In genomic region chr2:218395826-218396687, GRCh38 we compare ENCODE assay signal across 8 cellular contexts. TPM values are rescaled to one million over a fixed set of nuclear protein-coding genes. Genes with fewer than 3 reads are reported as not detected.
DNase-seq lines count a peak whose midpoint lies in the region; ATAC-seq and TF ChIP-seq lines count a peak whose summit lies in the region.

No MANE protein-coding gene starts in this region.

- DNase-seq in GM12864 (ENCODE audit: low read depth) (peak; percentile 95), NCI-H1092 treated with DMSO at 0.1 percent for 48 hours (lab: John Stamatoyannopoulos, UW) (peak; percentile 81), head of caudate nucleus (peak; percentile 83 to 98 (median 95)), ovary (peak; percentile 96 to 97 (median 97)), thyroid gland (peak; percentile 95 to 96)
- DNase-seq in activated naive CD8-positive, alpha-beta T cell treated with anti-CD3 and anti-CD28 coated beads for 36 hours, result peak; percentile 94

- TF ChIP-seq EP300 in ovary (IDR thresholded peaks at IDR 0.05), result no peak

- H3K9me3 Mint-ChIP-seq in activated naive CD8-positive, alpha-beta T cell treated with anti-CD3 and anti-CD28 coated beads for 36 hours, result no peaks in the 10 kb centered on the region

- intact Hi-C loops in head of caudate nucleus (cut with DNase I), result loop anchor here (5.0 kb wide), 2 partner anchors 94 to 124 kb away; partner anchors contain the start of genes AAMP and PNKD
- intact Hi-C loops in ovary (cut with DNase I), result loop anchor here in 2 of 4 donors (5.0 to 10.0 kb wide), 2 partner anchors 104 to 211 kb away; partner anchors contain the start of gene TMBIM1 (in 1 of the 2)
- intact Hi-C loops in thyroid gland (cut with DNase I), result no loop called here

- H3K36me3 Mint-ChIP-seq in activated naive CD8-positive, alpha-beta T cell treated with anti-CD3 and anti-CD28 coated beads for 36 hours, result peaks cover 2% of the 10 kb centered on the region

- H3K27me3 ChIP-seq in ovary, result no peaks in the 10 kb centered on the region
- H3K27me3 ChIP-seq in thyroid gland, result no peaks in the 10 kb centered on the region

- TF ChIP-seq POLR2A in ovary (IDR thresholded peaks at IDR 0.05) (peak; percentile 55), thyroid gland (IDR thresholded peaks at IDR 0.05) (peak in 1 of 2 donors; percentile 60)

- peak; percentile 77 for TF ChIP-seq CTCF in GM12864 (IDR thresholded peaks at IDR 0.05; ENCODE audit: low read depth, low read length, missing control alignments)
- peak; percentile 92 to 98 (median 95) for TF ChIP-seq CTCF in ovary (IDR thresholded peaks at IDR 0.05)
- TF ChIP-seq CTCF in thyroid gland (IDR thresholded peaks at IDR 0.05), result peak; percentile 73 to 97 (median 88)

- H3K4me3 ChIP-seq in GM12864 (ENCODE audit: low read depth, low read length), result peak overlapping the region; percentile 83
- peak overlapping the region; percentile 99 for H3K4me3 ChIP-seq in ovary
- H3K4me3 ChIP-seq in thyroid gland (replicated peaks in 1 of 3), result peak overlapping the region; percentile 31 to 100 (median 88)

- 1% methylated on average over 41 to 57 of the region's 57 CpGs for WGBS in ovary, 3 donors
- WGBS in thyroid gland, 2 donors, result 0 to 2% methylated on average over 22 to 29 of the region's 57 CpGs

- H3K9me3 ChIP-seq in ovary (no peaks in the 10 kb centered on the region), thyroid gland (no peaks in the 10 kb centered on the region)

- H3K27ac Mint-ChIP-seq in activated naive CD8-positive, alpha-beta T cell treated with anti-CD3 and anti-CD28 coated beads for 36 hours, result peak overlapping the region; percentile 93

- peaks cover 5% of the 10 kb centered on the region for H3K4me1 ChIP-seq in ovary (ENCODE audit: insufficient read depth)
- peaks cover 23 to 24% of the 10 kb centered on the region in 2 donors for H3K4me1 ChIP-seq in thyroid gland

- ATAC-seq in HG02642 (IDR thresholded peaks at IDR 0.05; ENCODE audit: poor library complexity, unreplicated experiment), result peak; percentile 53
- peak; percentile 70 for ATAC-seq in SK-N-SH treated with all-trans-retinoic acid at 6 μM for 48 hours

- no peaks in the 10 kb centered on the region for H3K36me3 ChIP-seq in ovary
- peaks cover 0 to 5% of the 10 kb centered on the region in 2 donors for H3K36me3 ChIP-seq in thyroid gland

- H3K27me3 Mint-ChIP-seq in activated naive CD8-positive, alpha-beta T cell treated with anti-CD3 and anti-CD28 coated beads for 36 hours, result peaks cover 5% of the 10 kb centered on the region

- H3K27ac ChIP-seq in ovary (peak overlapping the region; percentile 97 to 98), thyroid gland (peak overlapping the region; percentile 99 to 100 (median 99))

- H3K4me3 Mint-ChIP-seq in activated naive CD8-positive, alpha-beta T cell treated with anti-CD3 and anti-CD28 coated beads for 36 hours, result peak overlapping the region; percentile 79

- peaks cover 25% of the 10 kb centered on the region for H3K4me1 Mint-ChIP-seq in activated naive CD8-positive, alpha-beta T cell treated with anti-CD3 and anti-CD28 coated beads for 36 hours

TF ChIP-seq in SK-N-SH treated with all-trans-retinoic acid at 6 μM for 48 hours, 23 proteins besides CTCF, POLR2A, EP300 and RAD21:
- TF ChIP-seq CREB5 (CRISPR knock-in tag; IDR thresholded peaks at IDR 0.05; ENCODE audit: low read depth) (no peak), TSHZ2 (CRISPR knock-in tag; IDR thresholded peaks at IDR 0.05) (no peak), CSDC2 (CRISPR knock-in tag; IDR thresholded peaks at IDR 0.05) (no peak), RARB (CRISPR knock-in tag; IDR thresholded peaks at IDR 0.05) (no peak), ZNF565 (CRISPR knock-in tag; conservative IDR thresholded peaks at IDR 0.05; ENCODE audit: low read depth) (no peak), ESRRG (CRISPR knock-in tag; IDR thresholded peaks at IDR 0.05) (no peak), PATZ1 (CRISPR knock-in tag; IDR thresholded peaks at IDR 0.05; ENCODE audit: borderline replicate concordance) (peak; percentile 81; the same call in 1 of the 2 replicates), ISL1 (CRISPR knock-in tag; IDR thresholded peaks at IDR 0.05) (no peak), ARNTL (CRISPR knock-in tag; IDR thresholded peaks at IDR 0.05; ENCODE audit: borderline replicate concordance, low read depth) (no peak)
- TF ChIP-seq, protein P1, sequence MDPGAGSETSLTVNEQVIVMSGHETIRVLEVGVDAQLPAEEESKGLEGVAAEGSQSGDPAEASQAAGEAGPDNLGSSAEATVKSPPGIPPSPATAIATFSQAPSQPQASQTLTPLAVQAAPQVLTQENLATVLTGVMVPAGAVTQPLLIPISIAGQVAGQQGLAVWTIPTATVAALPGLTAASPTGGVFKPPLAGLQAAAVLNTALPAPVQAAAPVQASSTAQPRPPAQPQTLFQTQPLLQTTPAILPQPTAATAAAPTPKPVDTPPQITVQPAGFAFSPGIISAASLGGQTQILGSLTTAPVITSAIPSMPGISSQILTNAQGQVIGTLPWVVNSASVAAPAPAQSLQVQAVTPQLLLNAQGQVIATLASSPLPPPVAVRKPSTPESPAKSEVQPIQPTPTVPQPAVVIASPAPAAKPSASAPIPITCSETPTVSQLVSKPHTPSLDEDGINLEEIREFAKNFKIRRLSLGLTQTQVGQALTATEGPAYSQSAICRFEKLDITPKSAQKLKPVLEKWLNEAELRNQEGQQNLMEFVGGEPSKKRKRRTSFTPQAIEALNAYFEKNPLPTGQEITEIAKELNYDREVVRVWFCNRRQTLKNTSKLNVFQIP (CRISPR knock-in tag; IDR thresholded peaks at IDR 0.05; ENCODE audit: borderline replicate concordance, low read depth), result peak; percentile 75; the same call in 1 of the 2 replicates

RNA-seq across cellular contexts. Expression of gene CTDSP1, which starts 3.6 kb away (rescaled TPM):
- total RNA-seq in activated naive CD8-positive, alpha-beta T cell treated with anti-CD3 and anti-CD28 coated beads for 36 hours, result 10 to 100 TPM; 67.8 to 73.5 TPM
- total RNA-seq in ovary (100 to 1,000 TPM in 5 of 7 donors, 10 to 100 TPM in 2; 68.8 to 211 (median 159) TPM), thyroid gland (100 to 1,000 TPM; 105 to 152 (median 127) TPM)
- 100 to 1,000 TPM in 1 of 2 donors, 10 to 100 TPM in 1; 38.6 to 135 TPM for polyA plus RNA-seq in ovary

RNA-seq across cellular contexts. Expression of gene SLC11A1, which starts 14.0 kb away (rescaled TPM):
- total RNA-seq in activated naive CD8-positive, alpha-beta T cell treated with anti-CD3 and anti-CD28 coated beads for 36 hours, result under 1 TPM; 0.08 TPM
- total RNA-seq in ovary (10 to 100 TPM in 3 of 7 donors, 1 to 10 TPM in 4; 1.0 to 28.9 (median 8.7) TPM), thyroid gland (10 to 100 TPM in 2 of 4 donors, 1 to 10 TPM in 2; 1.7 to 14.5 (median 10.1) TPM)
- 1 to 10 TPM in 1 of 2 donors, under 1 TPM in 1; 0.83 to 3.0 TPM for polyA plus RNA-seq in ovary

RNA-seq across cellular contexts. Expression of gene VIL1, which starts 22.9 kb away (rescaled TPM):
- not detected for total RNA-seq in activated naive CD8-positive, alpha-beta T cell treated with anti-CD3 and anti-CD28 coated beads for 36 hours
- total RNA-seq in ovary (1 to 10 TPM in 1 of 7 donors, under 1 TPM in 1, not detected in 5; 0.38 to 1.3 TPM), thyroid gland (not detected)
- polyA plus RNA-seq in ovary, result under 1 TPM in 1 of 2 donors, not detected in 1; 0.05 TPM

RNA-seq across cellular contexts. Expression of gene CATIP, which starts 39.4 kb away (rescaled TPM):
- not detected for total RNA-seq in activated naive CD8-positive, alpha-beta T cell treated with anti-CD3 and anti-CD28 coated beads for 36 hours
- total RNA-seq in ovary (1 to 10 TPM in 5 of 7 donors, not detected in 2; 1.2 to 9.4 (median 1.4) TPM), thyroid gland (1 to 10 TPM in 3 of 4 donors, under 1 TPM in 1; 0.54 to 5.5 (median 2.9) TPM)
- under 1 TPM in 1 of 2 donors, not detected in 1; 0.12 TPM for polyA plus RNA-seq in ovary

Comparison
In these comparisons a context has a peak if more than half of its experiments do, and no peak if none do; other contexts are left out.
1. Peak in every context shown above with its lines: DNase-seq, ATAC-seq, H3K4me3 ChIP-seq and H3K27ac ChIP-seq.